Comparison of ENCODE assay signal across 10 cellular contexts in the genomic region with DNA sequence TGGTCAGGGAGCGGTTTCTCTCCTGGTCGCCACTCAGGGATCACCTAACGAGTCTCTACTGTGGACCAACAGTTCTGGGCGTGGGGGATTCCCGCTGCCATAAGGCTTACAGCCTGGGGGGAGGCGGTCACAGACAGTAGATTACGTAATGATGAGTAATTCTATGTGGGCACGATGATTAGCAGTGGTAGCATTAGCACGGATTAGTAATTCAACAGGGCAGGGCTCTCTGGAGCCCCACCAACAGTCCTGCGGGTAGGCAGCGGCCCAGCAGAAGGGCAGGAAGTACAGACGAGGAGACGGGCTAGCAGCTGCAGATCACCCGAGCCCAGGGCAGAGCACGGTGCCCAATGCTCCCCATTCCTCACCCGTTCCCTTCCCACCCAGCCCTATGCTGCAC. TPM values are rescaled to one million over a fixed set of nuclear protein-coding genes. Genes with fewer than 3 reads are reported as not detected.
DNase-seq lines count a peak whose midpoint lies in the region; ATAC-seq and TF ChIP-seq lines count a peak whose summit lies in the region.
"Had no signal": no experiment of that assay in that cellular context is flagged by ENCODE, and none has a peak within 500 bp of the region (broad histone marks: within the 10 kb centered on the region; RNA-seq: fewer than 3 reads in every experiment).

No MANE protein-coding gene starts in this region.

- H3K4me1 ChIP-seq in left ventricle myocardium inferior (peaks cover 18% of the 10 kb centered on the region), uterus (peaks cover 20 to 39% of the 10 kb centered on the region in 2 donors)
- H3K4me1 ChIP-seq: adrenal gland had no signal

- no peaks in the 10 kb centered on the region for H3K27me3 ChIP-seq in left ventricle myocardium inferior (ENCODE audit: low read depth)
- no peaks in the 10 kb centered on the region for H3K27me3 ChIP-seq in kidney epithelial cell (ENCODE audit: control insufficient read depth, insufficient read depth, low read length)
- H3K27me3 ChIP-seq in uterus = no peaks in the 10 kb centered on the region
- H3K27me3 ChIP-seq: adrenal gland had no signal

- H3K9me3 ChIP-seq in left ventricle myocardium inferior (replicated peaks) = no peaks in the 10 kb centered on the region
- no peaks in the 10 kb centered on the region for H3K9me3 ChIP-seq in uterus
- H3K9me3 ChIP-seq: adrenal gland had no signal

- peak; percentile 57 for DNase-seq in Right ventricle myocardium superior
- no peak for DNase-seq in left ventricle myocardium inferior
- DNase-seq in amniotic epithelial cell (ENCODE audit: low read depth) = peak; percentile 95
- DNase-seq in kidney epithelial cell (ENCODE audit: low read depth) = peak; percentile 79
- peak; percentile 80 to 88 for DNase-seq in uterus
- no peak for DNase-seq in NCI-H2107 treated with DMSO at 0.1 percent for 48 hours (lab: John Stamatoyannopoulos, UW; ENCODE audit: unreplicated experiment)
- DNase-seq in NCI-H1436 (lab: John Stamatoyannopoulos, UW) = no peak
- DNase-seq: occipital lobe had no signal

- intact Hi-C loops in Right ventricle myocardium superior (cut with DNase I) = no loop called here
- intact Hi-C loops in left ventricle myocardium inferior (cut with micrococcal nuclease) = no loop called here
- intact Hi-C loops in uterus (cut with DNase I; ENCODE audit: low total_unique reads) = no loop called here

- ATAC-seq in Right ventricle myocardium superior (ENCODE audit: poor library complexity) = peak; percentile 31
- ATAC-seq in HG02840 (IDR thresholded peaks at IDR 0.05; ENCODE audit: low FRiP score, unreplicated experiment) = no peak

- H3K27ac ChIP-seq in left ventricle myocardium inferior (replicated peaks) (no peak overlapping the region), uterus (peak overlapping the region; percentile 93 to 99)

- no peaks in the 10 kb centered on the region for H3K36me3 ChIP-seq in left ventricle myocardium inferior
- no peaks in the 10 kb centered on the region for H3K36me3 ChIP-seq in kidney epithelial cell (ENCODE audit: control insufficient read depth, insufficient read depth, low read length)
- no peaks in the 10 kb centered on the region for H3K36me3 ChIP-seq in uterus
- H3K36me3 ChIP-seq: adrenal gland had no signal

- peak in 1 of 2 donors; percentile 36 for TF ChIP-seq POLR2A in uterus (IDR thresholded peaks at IDR 0.05)

- no peak for TF ChIP-seq CTCF in left ventricle myocardium inferior (IDR thresholded peaks at IDR 0.05; ENCODE audit: borderline replicate concordance)
- no peak for TF ChIP-seq CTCF in kidney epithelial cell (IDR thresholded peaks at IDR 0.05; ENCODE audit: insufficient read depth, low read length, poor library complexity, severe bottlenecking)
- TF ChIP-seq CTCF in uterus (IDR thresholded peaks at IDR 0.05) = no peak

- H3K4me3 ChIP-seq in left ventricle myocardium inferior (no peak overlapping the region), kidney epithelial cell (ENCODE audit: low read depth, low read length) (no peak overlapping the region), uterus (peak overlapping the region in 1 of 2 donors; percentile 3)
- H3K4me3 ChIP-seq: adrenal gland had no signal

RNA-seq across cellular contexts. Expression of a gene that starts 3.6 kb away (rescaled TPM):
- 1.3 TPM for total RNA-seq in Right ventricle myocardium superior
- 1.3 TPM for total RNA-seq in left ventricle myocardium inferior
- total RNA-seq in kidney epithelial cell = 0.71 and 1.4 TPM in 2 replicates
- 10 to 100 TPM in 2 of 4 donors, 1 to 10 TPM in 2; 4.7 to 44.2 (median 22.9) TPM for total RNA-seq in uterus

Comparison
In these comparisons a context has a peak if more than half of its experiments do, and no peak if none do; other contexts are left out.
1. DNase-seq: peak in Right ventricle myocardium superior (single experiment), amniotic epithelial cell (single experiment), kidney epithelial cell (single experiment) and uterus (2 of 2); none in left ventricle myocardium inferior (single experiment), NCI-H2107 treated with DMSO at 0.1 percent for 48 hours (single experiment) and NCI-H1436 (single experiment).